Comparison of ENCODE assay signal across 7 cellular contexts in genomic region chr20:62364911-62365736, GRCh38. TPM values are rescaled to one million over a fixed set of nuclear protein-coding genes. Genes with fewer than 3 reads are reported as not detected.
DNase-seq lines count a peak whose midpoint lies in the region; ATAC-seq, FAIRE-seq and TF ChIP-seq lines count a peak whose summit lies in the region.

No MANE protein-coding gene starts in this region.

- H4K20me1 ChIP-seq in PC-3 (ENCODE audit: low read length) (peaks cover 36% of the 10 kb centered on the region), H1 (replicated peaks in 1 of 2; ENCODE audit: control insufficient read depth in 1 of 2, insufficient read depth in 2 of 2, low read length in 2 of 2) (peaks cover 7 to 10% of the 10 kb centered on the region in 2 experiments)

- no peak overlapping the region for H2AFZ ChIP-seq in PC-3 (ENCODE audit: low read length)
- H2AFZ ChIP-seq in H1 (ENCODE audit: low read length) = no peak overlapping the region

- H3F3A ChIP-seq in PC-3 (ENCODE audit: low read length, unreplicated experiment) = no peaks in the 10 kb centered on the region

- TF ChIP-seq RAD21 in H1 (IDR thresholded peaks at IDR 0.05 in 1 of 2, conservative IDR thresholded peaks at IDR 0.05 in 1 of 2; ENCODE audit: low read depth in 2 of 2, low read length in 2 of 2) = no peak

- H3K36me3 ChIP-seq in PC-3 (ENCODE audit: low read depth, low read length) (peaks cover 16% of the 10 kb centered on the region; the same call in 1 of the 2 replicates), H1 (ENCODE audit: control insufficient read depth in 2 of 4, insufficient read depth in 4 of 4, low read length in 3 of 4) (peaks cover 0 to 13% (median 2%) of the 10 kb centered on the region in 4 experiments; a peak in 3 of 8 replicates), mesodermal cell (ENCODE audit: control insufficient read depth, insufficient read depth, low read length) (peaks cover 4% of the 10 kb centered on the region), transverse colon (no peaks in the 10 kb centered on the region)

- H2BK5ac ChIP-seq in H1 (ENCODE audit: low read depth, low read length) = peak overlapping the region; percentile 99

- no peaks in the 10 kb centered on the region for H3K9me2 ChIP-seq in PC-3 (replicated peaks; ENCODE audit: low read length)

- no peak for TF ChIP-seq POLR2A in H1 (IDR thresholded peaks at IDR 0.05; ENCODE audit: control extremely low read depth in 1 of 2, low read depth in 2 of 2, low read length in 2 of 2)
- TF ChIP-seq POLR2A in transverse colon (IDR thresholded peaks at IDR 0.05) = no peak
- TF ChIP-seq POLR2A in GM18505 (IDR thresholded peaks at IDR 0.05; ENCODE audit: borderline replicate concordance, extremely low read depth, insufficient read depth, insufficient read length) = no peak

- 0 out of 2 replicates have a peak overlapping the region, but pooled peaks have one; percentile 25 for H2BK20ac ChIP-seq in H1 (ENCODE audit: low read length)

- H3K27me3 ChIP-seq in PC-3 (ENCODE audit: low read length) = no peaks in the 10 kb centered on the region
- H3K27me3 ChIP-seq in H1 (replicated peaks in 1 of 4; ENCODE audit: control insufficient read depth in 3 of 4, extremely low read depth in 1 of 4, insufficient read depth in 3 of 4, low read length in 3 of 4) = no peaks in the 10 kb centered on the region
- peaks cover 48% of the 10 kb centered on the region for H3K27me3 ChIP-seq in transverse colon

- peak overlapping the region; percentile 80 for H3K4me3 ChIP-seq in PC-3 (ENCODE audit: low read length)
- peak overlapping the region in 2 of 4 experiments; percentile 77 to 94; a peak in 4 of 8 replicates for H3K4me3 ChIP-seq in H1 (ENCODE audit: extremely low read depth in 1 of 4, insufficient read depth in 2 of 4, low read depth in 3 of 4, low read length in 4 of 4)
- H3K4me3 ChIP-seq in mesodermal cell (ENCODE audit: extremely low read depth, insufficient read depth, low read length, poor library complexity, severe bottlenecking) = peak overlapping the region; percentile 75
- peak overlapping the region in 3 of 4 donors; percentile 43 to 82 (median 58) for H3K4me3 ChIP-seq in transverse colon

- no peak overlapping the region for H4K91ac ChIP-seq in H1 (replicated peaks; ENCODE audit: insufficient read length, low read length)

- peak overlapping the region; percentile 81; the same call in 1 of the 2 replicates for H2BK15ac ChIP-seq in H1 (ENCODE audit: low read length)

- H2BK12ac ChIP-seq in H1 (ENCODE audit: low read depth, low read length) = peak overlapping the region; percentile 50; the same call in 1 of the 2 replicates

- no peak for TF ChIP-seq EP300 in H1 (IDR thresholded peaks at IDR 0.05; ENCODE audit: borderline replicate concordance in 1 of 2, low read depth in 2 of 2, low read length in 2 of 2)
- TF ChIP-seq EP300 in transverse colon (IDR thresholded peaks at IDR 0.05; ENCODE audit: low read depth) = no peak

- H4K5ac ChIP-seq in H1 (ENCODE audit: insufficient read length, low read depth, low read length) = no peak overlapping the region

- CTCF ChIA-PET in PC-3 (lab: Charles Lee) = interaction anchor here (0.5 to 2.3 kb wide), 4 partner anchors 10 to 63 kb away, joined by 4 to 9 read pairs (median 5); no protein-coding TSS in a partner anchor
- CTCF ChIA-PET in H1 (lab: Charles Lee; ENCODE audit: partially characterized antibody) = interaction anchor here (0.6 to 10.9 kb wide), 15 partner anchors 9 to 560 kb away, joined by 3 to 212 read pairs (median 5); partner anchors contain the start of gene RPS21

- H2BK120ac ChIP-seq in H1 (replicated peaks; ENCODE audit: low read depth, low read length) = no peak overlapping the region

- no peak overlapping the region for H3K23ac ChIP-seq in H1 (ENCODE audit: insufficient read length)

- H3K79me2 ChIP-seq in PC-3 (ENCODE audit: low read length) = peaks cover 64% of the 10 kb centered on the region
- H3K79me2 ChIP-seq in H1 (ENCODE audit: control insufficient read depth in 1 of 2, insufficient read depth in 2 of 2, low read length in 2 of 2) = peaks cover 11 to 51% of the 10 kb centered on the region in 2 experiments; a peak in 3 of 4 replicates

- no peak for DNase-seq in PC-3
- peak in 1 of 2 experiments; percentile 45 for DNase-seq in H1 (ENCODE audit: low read depth in 1 of 2, low spot score in 2 of 2)
- peak; percentile 17 for DNase-seq in transverse colon
- DNase-seq in HuH-7.5 (ENCODE audit: low spot score) = no peak
- no peak for DNase-seq in DMS53 treated with DMSO at 0.1 percent for 48 hours (lab: John Stamatoyannopoulos, UW; ENCODE audit: unreplicated experiment)

- H3K27ac ChIP-seq in PC-3 (ENCODE audit: low read length) = peak overlapping the region; percentile 81
- peak overlapping the region; percentile 45; the same call in 1 of the 2 replicates for H3K27ac ChIP-seq in H1 (ENCODE audit: low read depth, low read length)
- peak overlapping the region; percentile 81 for H3K27ac ChIP-seq in mesodermal cell (ENCODE audit: low read depth, low read length, severe bottlenecking)
- H3K27ac ChIP-seq in transverse colon = peak overlapping the region; percentile 86 to 97 (median 88)

- H3K4me1 ChIP-seq in PC-3 (ENCODE audit: insufficient read depth, low read length) (peaks cover 80% of the 10 kb centered on the region), H1 (replicated peaks in 1 of 4; ENCODE audit: control insufficient read depth in 3 of 4, insufficient read depth in 4 of 4, low read length in 3 of 4) (peaks cover 19 to 80% (median 75%) of the 10 kb centered on the region in 4 experiments), mesodermal cell (ENCODE audit: control insufficient read depth, insufficient read depth, low read length, poor library complexity, severe bottlenecking) (peaks cover 70% of the 10 kb centered on the region), transverse colon (peaks cover 54 to 82% (median 59%) of the 10 kb centered on the region in 4 donors)

- ATAC-seq in PC-3 = no peak
- ATAC-seq in GM18505 (IDR thresholded peaks at IDR 0.05; ENCODE audit: unreplicated experiment) = no peak

- intact Hi-C loops in PC-3 (cut with micrococcal nuclease) = loop anchor here (5.0 kb wide), 1 partner anchor 63 kb away; the partner anchor contains the start of gene ADRM1
- intact Hi-C loops in transverse colon (cut with DNase I; ENCODE audit: low total_unique reads) = no loop called here

- H3K18ac ChIP-seq in H1 (ENCODE audit: extremely low read depth, low read length) = peak overlapping the region; percentile 78

- no peak overlapping the region for H3K14ac ChIP-seq in H1 (ENCODE audit: insufficient read length)

- H3K4ac ChIP-seq in H1 (replicated peaks; ENCODE audit: insufficient read length, low read depth, low read length) = no peak overlapping the region

- H3K9me3 ChIP-seq in PC-3 (ENCODE audit: low read length) = no peaks in the 10 kb centered on the region
- no peaks in the 10 kb centered on the region for H3K9me3 ChIP-seq in H1 (ENCODE audit: insufficient read depth in 2 of 2, low read depth in 1 of 2, low read length in 1 of 2)
- no peaks in the 10 kb centered on the region for H3K9me3 ChIP-seq in mesodermal cell (ENCODE audit: control insufficient read depth, low read length)
- no peaks in the 10 kb centered on the region for H3K9me3 ChIP-seq in transverse colon

- H4K8ac ChIP-seq in H1 (ENCODE audit: extremely low read depth, insufficient read depth, low read length) = peak overlapping the region; percentile 54; the same call in 1 of the 2 replicates

- no peak for FAIRE-seq in H1 (lab: Jason Lieb, UNC)

- 87% methylated on average over 21 of the region's 27 CpGs; no CpG with 5 or more reads in 1 of the 2 experiments for WGBS in H1 (ENCODE audit: extremely low coverage in 1 of 2, insufficient coverage in 1 of 2, insufficient read length in 1 of 2, insufficient replicate concordance in 2 of 2, low coverage in 1 of 2, low lambda C conversion rate in 2 of 2, missing lambda C conversion rate in 1 of 2), 2 experiments
- 88 to 91% methylated on average over 23 to 27 of the region's 27 CpGs for WGBS in mesodermal cell (ENCODE audit: insufficient coverage in 2 of 2), 2 experiments
- WGBS in transverse colon (ENCODE audit: low coverage in 1 of 2), 2 donors = 20 to 51% methylated on average over 1 to 25 of the region's 27 CpGs

- H3K4me2 ChIP-seq in PC-3 (ENCODE audit: low read length) (peak overlapping the region; percentile 89), H1 (ENCODE audit: insufficient read depth in 1 of 2, low read depth in 2 of 2, low read length in 2 of 2) (peak overlapping the region; percentile 84)

- no peak for TF ChIP-seq CTCF in PC-3 (conservative IDR thresholded peaks at IDR 0.05; ENCODE audit: low read depth, low read length)
- TF ChIP-seq CTCF in H1 (IDR thresholded peaks at IDR 0.05; ENCODE audit: control extremely low read depth in 1 of 3, insufficient read depth in 1 of 3, low read depth in 1 of 3, low read length in 3 of 3) = no peak
- TF ChIP-seq CTCF in transverse colon (IDR thresholded peaks at IDR 0.05) = no peak

- peaks cover 10% of the 10 kb centered on the region for H3K79me1 ChIP-seq in H1 (ENCODE audit: low read depth, low read length)

- no peak overlapping the region for H3K56ac ChIP-seq in H1 (replicated peaks; ENCODE audit: insufficient read length, low read depth, low read length)

- POLR2A ChIA-PET in PC-3 (lab: Charles Lee; ENCODE audit: unreplicated experiment) (no interaction called here), H1 (lab: Charles Lee; ENCODE audit: partially characterized antibody) (interaction anchor here (0.9 to 12.6 kb wide), 13 partner anchors 10 to 450 kb away, joined by 3 to 213 read pairs (median 10); partner anchors contain the start of genes ADRM1 and RPS21)

- peak overlapping the region; percentile 17 for H2AK5ac ChIP-seq in H1 (ENCODE audit: low read depth, low read length)

- TSS peak; percentile 42 for BruUV-seq in PC-3 (replicated peaks; lab: Mats Ljungman, UMichigan)

- in situ Hi-C loops in transverse colon (cut with MboI; ENCODE audit: low pct_ligation_motif_present in 1 of 4, low pct_unique_long_range_greater_than_20kb in 1 of 4, low sequenced_read_pairs in 3 of 4) = no loop called here

- peaks cover 14% of the 10 kb centered on the region for H3K23me2 ChIP-seq in H1 (ENCODE audit: low read depth, low read length)

- H3K9ac ChIP-seq in PC-3 (ENCODE audit: low read length) (peak overlapping the region; percentile 85), H1 (replicated peaks in 1 of 4; ENCODE audit: extremely low read depth in 1 of 4, low read depth in 3 of 4, low read length in 3 of 4) (peak overlapping the region in 1 of 4 experiments; percentile 2; a peak in 1 of 7 replicates)

RNA-seq across cellular contexts. Expression of gene LAMA5, which starts 2.0 kb away (rescaled TPM):
- total RNA-seq in PC-3 (2014; rRNA removed) (196 and 308 TPM in 2 replicates), transverse colon (100 to 1,000 TPM in 2 of 4 donors, 10 to 100 TPM in 2; 33.2 to 269 (median 91.3) TPM)
- 210 and 225 TPM in 2 replicates for total RNA-seq in H1 (2021; fragmentation: NEBNext Ultra II Directional; extraction: Animal tissue kit (Norgen Biotek cat#: 25700))
- 34.4 and 90.7 TPM in 2 replicates for polyA plus RNA-seq in H1 (2011; rRNA removed)
- polyA plus RNA-seq in H1 (2011; cell fraction: cytosol; rRNA removed) = 57.6 TPM
- polyA plus RNA-seq in H1 (2011; cell fraction: nucleus; rRNA removed) = 648 TPM
- polyA plus RNA-seq in H1 (2012, experiment 1 of 2) = 136 to 235 TPM (median 223 TPM) in 4 replicates
- polyA plus RNA-seq in H1 (2012, experiment 2 of 2) = 130 TPM
- 107 TPM for polyA plus RNA-seq in H1 (2013, experiment 1 of 2)
- polyA plus RNA-seq in H1 (2013, experiment 2 of 2) = 82.4 TPM
- 24.2 and 31.4 TPM in 2 replicates for polyA minus RNA-seq in H1 (2011; rRNA and poly(A)+ RNA removed)
- polyA minus RNA-seq in H1 (2011; cell fraction: cytosol; rRNA and poly(A)+ RNA removed) = 70.1 TPM
- polyA minus RNA-seq in H1 (2011; cell fraction: nucleus; rRNA and poly(A)+ RNA removed) = 212 TPM
- 124 TPM for polyA plus RNA-seq in mesodermal cell (2013, experiment 1 of 2)
- polyA plus RNA-seq in mesodermal cell (2013, experiment 2 of 2) = 105 TPM

RNA-seq across cellular contexts. Expression of gene RPS21, which starts 21.8 kb away (rescaled TPM):
- total RNA-seq in PC-3 (2014; rRNA removed) (1,250 and 1,945 TPM in 2 replicates), transverse colon (1,000 to 10,000 TPM in 3 of 4 donors, 100 to 1,000 TPM in 1; 585 to 2,728 (median 1,375) TPM)
- 1,787 and 1,829 TPM in 2 replicates for total RNA-seq in H1 (2021; fragmentation: NEBNext Ultra II Directional; extraction: Animal tissue kit (Norgen Biotek cat#: 25700))
- polyA plus RNA-seq in H1 (2011; rRNA removed) = 7,219 and 8,331 TPM in 2 replicates
- polyA plus RNA-seq in H1 (2011; cell fraction: cytosol; rRNA removed) = 7,720 TPM
- polyA plus RNA-seq in H1 (2011; cell fraction: nucleus; rRNA removed) = 4,705 TPM
- polyA plus RNA-seq in H1 (2012, experiment 1 of 2) = 4,429 to 5,604 TPM (median 4,871 TPM) in 4 replicates
- polyA plus RNA-seq in H1 (2012, experiment 2 of 2) = 4,124 TPM
- polyA plus RNA-seq in H1 (2013, experiment 1 of 2) = 4,907 TPM
- polyA plus RNA-seq in H1 (2013, experiment 2 of 2) = 4,204 TPM
- polyA minus RNA-seq in H1 (2011; rRNA and poly(A)+ RNA removed) = 654 and 663 TPM in 2 replicates
- 718 TPM for polyA minus RNA-seq in H1 (2011; cell fraction: cytosol; rRNA and poly(A)+ RNA removed)
- polyA minus RNA-seq in H1 (2011; cell fraction: nucleus; rRNA and poly(A)+ RNA removed) = 1,108 TPM
- 1,486 TPM for polyA plus RNA-seq in mesodermal cell (2013, experiment 1 of 2)
- polyA plus RNA-seq in mesodermal cell (2013, experiment 2 of 2) = 1,451 TPM

RNA-seq across cellular contexts. Expression of gene CABLES2, which starts 42.0 kb away (rescaled TPM):
- total RNA-seq in PC-3 (2014; rRNA removed) = 12.4 and 13.5 TPM in 2 replicates
- total RNA-seq in H1 (2021; fragmentation: NEBNext Ultra II Directional; extraction: Animal tissue kit (Norgen Biotek cat#: 25700)) = 8.0 TPM in 2 replicates
- polyA plus RNA-seq in H1 (2011; rRNA removed) = 8.8 and 10.5 TPM in 2 replicates
- polyA plus RNA-seq in H1 (2011; cell fraction: cytosol; rRNA removed) = 6.5 TPM
- polyA plus RNA-seq in H1 (2011; cell fraction: nucleus; rRNA removed) = 9.7 TPM
- 8.2 to 10.9 TPM (median 9.6 TPM) in 4 replicates for polyA plus RNA-seq in H1 (2012, experiment 1 of 2)
- polyA plus RNA-seq in H1 (2012, experiment 2 of 2) = 7.4 TPM
- 5.3 TPM for polyA plus RNA-seq in H1 (2013, experiment 1 of 2)
- polyA plus RNA-seq in H1 (2013, experiment 2 of 2) = 5.6 TPM
- polyA minus RNA-seq in H1 (2011; rRNA and poly(A)+ RNA removed) = 5.2 and 5.7 TPM in 2 replicates
- 7.8 TPM for polyA minus RNA-seq in H1 (2011; cell fraction: cytosol; rRNA and poly(A)+ RNA removed)
- polyA minus RNA-seq in H1 (2011; cell fraction: nucleus; rRNA and poly(A)+ RNA removed) = 4.3 TPM
- polyA plus RNA-seq in mesodermal cell (2013, experiment 1 of 2) = 7.6 TPM
- 7.3 TPM for polyA plus RNA-seq in mesodermal cell (2013, experiment 2 of 2)
- total RNA-seq in transverse colon = 10 to 100 TPM in 1 of 4 donors, 1 to 10 TPM in 3; 3.7 to 10.1 (median 8.5) TPM
